Comparison of ENCODE assay signal across 22 cellular contexts in the genomic region with DNA sequence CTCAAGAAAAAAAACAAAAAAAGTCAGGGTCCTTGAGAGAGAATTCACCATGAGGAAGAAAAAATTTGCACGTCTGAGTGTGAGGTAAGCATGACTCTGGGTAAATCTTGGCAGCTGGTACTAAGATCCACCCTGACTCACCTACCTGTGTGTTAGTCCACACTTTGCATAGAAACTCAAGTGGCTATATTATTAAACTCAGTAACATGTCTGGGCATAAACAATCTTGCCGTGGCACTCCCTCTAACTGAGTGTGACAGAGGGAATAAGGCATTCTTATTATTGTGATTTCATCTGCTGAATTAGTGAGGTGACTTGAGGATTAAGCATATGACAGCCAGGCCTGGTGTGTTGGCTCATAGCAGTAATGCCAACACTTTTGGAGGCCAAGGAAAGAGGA.
"Had no signal": no experiment of that assay in that cellular context is flagged by ENCODE, and none has a peak within 500 bp of the region (broad histone marks: within the 10 kb centered on the region; RNA-seq: fewer than 3 reads in every experiment).

No MANE protein-coding gene starts in this region.

- H3K9me3 ChIP-seq: esophagus muscularis mucosa, ovary, psoas muscle, suprapubic skin, transverse colon, uterus had no signal

- DNase-seq: activated CD8-positive, alpha-beta memory T cell treated with anti-CD3 and anti-CD28 coated beads for 24 hours; activated CD8-positive, alpha-beta memory T cell treated with anti-CD3 and anti-CD28 coated beads, Interleukin-2, amount 50 U/mL, for 48 hours; activated effector memory CD4-positive, alpha-beta T cell treated with Interleukin-2 at 50 U/mL for 16 hours; activated naive CD4-positive, alpha-beta T cell treated with anti-CD3 and anti-CD28 coated beads, Interleukin-2, amount 10 ng/mL, durations not matched to agents 7 days and 5 days; activated naive CD8-positive, alpha-beta T cell treated with anti-CD3 and anti-CD28 coated beads, Interleukin-2, amount 50 U/mL, for 24 hours; activated T-cell treated with anti-CD3 and anti-CD28 coated beads, Interleukin-2, amount 50 U/mL, for 48 hours; anterior cingulate cortex; brain microvascular endothelial cell; immature natural killer cell; mesenchymal stem cell; naive thymus-derived CD4-positive, alpha-beta T cell; ovary; psoas muscle; right cardiac atrium; stimulated activated CD4-positive, alpha-beta T cell treated with anti-CD3 and anti-CD28 coated beads, Interleukin-2, amount 100 ng/mL, for 24 hours; stimulated activated naive CD8-positive, alpha-beta T cell treated with anti-CD3 and anti-CD28 coated beads, Interleukin-15, Interleukin-2, amounts not matched to agents 100 U/mL and 50 U/mL, for 24 hours; transverse colon; uterus had no signal

- H3K36me3 ChIP-seq: brain microvascular endothelial cell, esophagus muscularis mucosa, ovary, suprapubic skin, transverse colon, uterus had no signal

- H3K27me3 ChIP-seq: brain microvascular endothelial cell, esophagus muscularis mucosa, ovary, suprapubic skin, transverse colon, uterus had no signal

- H3K27ac ChIP-seq: brain microvascular endothelial cell, coronary artery, esophagus muscularis mucosa, ovary, psoas muscle, suprapubic skin, transverse colon, uterus had no signal

- ATAC-seq: activated CD4-positive, CD25-positive, alpha-beta regulatory T cell treated with anti-CD3 and anti-CD28 coated beads, Interleukin-2, amount 50 U/mL, for 24 hours; activated naive CD8-positive, alpha-beta T cell treated with anti-CD3 and anti-CD28 coated beads, Interleukin-2, amount 50 U/mL, for 24 hours; naive thymus-derived CD4-positive, alpha-beta T cell; psoas muscle; right cardiac atrium; stimulated activated naive CD8-positive, alpha-beta T cell treated with anti-CD3 and anti-CD28 coated beads, Interleukin-15, Interleukin-2, amounts not matched to agents 100 U/mL and 50 U/mL, for 24 hours had no signal

- H3K4me3 ChIP-seq: coronary artery, esophagus muscularis mucosa, ovary, psoas muscle, suprapubic skin, transverse colon, uterus had no signal

- H3K4me1 ChIP-seq: esophagus muscularis mucosa, psoas muscle, suprapubic skin, transverse colon, uterus had no signal
